In the genomic region with DNA sequence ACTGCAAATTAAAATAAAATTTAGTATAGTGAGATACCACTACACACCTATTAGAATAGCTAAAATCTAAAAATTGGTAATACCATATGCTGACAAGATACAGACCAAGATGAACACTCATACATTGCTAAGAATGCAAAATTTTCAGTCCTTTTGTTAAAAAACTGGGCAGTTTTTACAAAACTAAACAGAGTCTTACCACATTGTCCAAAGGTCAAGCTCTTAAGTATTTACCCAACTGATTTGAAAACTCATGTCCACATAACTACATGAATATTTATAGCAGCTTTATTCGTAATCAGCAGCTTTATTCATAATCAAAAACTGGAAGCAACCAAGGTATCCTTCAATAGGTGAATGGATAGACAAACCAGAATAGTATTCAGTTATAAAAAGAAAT, we compare ENCODE assay signal across 23 cellular contexts. TPM values are rescaled to one million over a fixed set of nuclear protein-coding genes. Genes with fewer than 3 reads are reported as not detected.
DNase-seq lines count a peak whose midpoint lies in the region; ATAC-seq, FAIRE-seq and TF ChIP-seq lines count a peak whose summit lies in the region.
"Had no signal": no experiment of that assay in that cellular context is flagged by ENCODE, and none has a peak within 500 bp of the region (broad histone marks: within the 10 kb centered on the region; RNA-seq: fewer than 3 reads in every experiment).

No MANE protein-coding gene starts in this region.

- peaks cover 86% of the 10 kb centered on the region for H3K36me3 Mint-ChIP-seq in CD4-positive, alpha-beta T cell (ENCODE audit: low read depth)

- H3K4me1 ChIP-seq in HepG2 (ENCODE audit: insufficient read depth, low read length) (peaks cover 21% of the 10 kb centered on the region), pancreas (peaks cover 0 to 4% (median 0%) of the 10 kb centered on the region in 3 donors), mesendoderm (ENCODE audit: control insufficient read depth, low read depth, low read length) (no peaks in the 10 kb centered on the region)
- H3K4me1 ChIP-seq: BE2C; BLaER1 treated with 17β-estradiol and CSF1 and Interleukin-3, amounts not matched to agents 10 nM and 100 nM; HAP-1 had no signal

- H3K27me3 Mint-ChIP-seq in CD4-positive, alpha-beta T cell: no peaks in the 10 kb centered on the region
- H3K27me3 Mint-ChIP-seq: CD4-positive, alpha-beta memory T cell had no signal

- POLR2A ChIA-PET in HepG2 (lab: Yijun Ruan, JAX): interaction anchor here (1.5 to 3.1 kb wide), 4 partner anchors 10 to 108 kb away, joined by 5 to 15 read pairs (median 10); a partner anchor contains a TSS
- POLR2A ChIA-PET in CD4-positive, alpha-beta T cell (lab: Charles Lee): interaction anchor here (3.7 kb wide), 1 partner anchor 30 kb away, joined by 21 read pairs; a partner anchor contains a TSS

- no peak overlapping the region for H4K8ac ChIP-seq in mesendoderm (ENCODE audit: low read depth, low read length)

- no peak overlapping the region for H2AK5ac ChIP-seq in mesendoderm (ENCODE audit: low read length)

- H2AFZ ChIP-seq in HepG2 (ENCODE audit: low read length): no peak overlapping the region
- H2AFZ ChIP-seq: GM23338 had no signal

- no peak overlapping the region for H3K4me3 Mint-ChIP-seq in CD4-positive, alpha-beta T cell
- H3K4me3 Mint-ChIP-seq: CD14-positive monocyte; CD4-positive, alpha-beta memory T cell; GM23338; HFFc6 had no signal

- TF ChIP-seq EP300 in HepG2 (IDR thresholded peaks at IDR 0.05; ENCODE audit: low read depth in 2 of 2, low read length in 2 of 2): no peak
- TF ChIP-seq EP300 in HepG2 (CRISPR knock-in tag; IDR thresholded peaks at IDR 0.05; ENCODE audit: borderline replicate concordance): no peak

- no peaks in the 10 kb centered on the region for H4K20me1 ChIP-seq in HepG2 (ENCODE audit: insufficient read depth, low read length)
- H4K20me1 ChIP-seq: BLaER1 treated with 17β-estradiol and CSF1 and Interleukin-3, amounts not matched to agents 10 nM and 100 nM had no signal

- no peak overlapping the region for H3K27ac Mint-ChIP-seq in CD4-positive, alpha-beta T cell
- H3K27ac Mint-ChIP-seq: CD14-positive monocyte, GM23338, HFFc6 had no signal

- no peaks in the 10 kb centered on the region for H3K79me1 ChIP-seq in mesendoderm (ENCODE audit: low read length)

- H3K27me3 ChIP-seq in HepG2 (ENCODE audit: control insufficient read depth in 1 of 2, insufficient read depth in 2 of 2, low read length in 2 of 2) (no peaks in the 10 kb centered on the region), pancreas (no peaks in the 10 kb centered on the region), mesendoderm (ENCODE audit: insufficient read depth, low read length, poor library complexity) (no peaks in the 10 kb centered on the region)
- no peaks in the 10 kb centered on the region for H3K27me3 ChIP-seq in CD4-positive, alpha-beta T cell (ENCODE audit: control insufficient read depth, insufficient read depth, low read length)
- H3K27me3 ChIP-seq: BE2C; BLaER1 treated with 17β-estradiol and CSF1 and Interleukin-3, amounts not matched to agents 10 nM and 100 nM had no signal

- no peak overlapping the region for H2BK5ac ChIP-seq in mesendoderm (ENCODE audit: low read length)

- ATAC-seq in HepG2 (peak; percentile 41; the same call in 2 of the 3 replicates), pancreas (no peak)
- no peak for ATAC-seq in CD4-positive, alpha-beta T cell (ENCODE audit: poor library complexity)
- ATAC-seq: GM23338 had no signal

- no peak overlapping the region for H3K4ac ChIP-seq in mesendoderm (ENCODE audit: low read depth, low read length)

- H3K9me3 ChIP-seq in HepG2 (ENCODE audit: low read length) (no peaks in the 10 kb centered on the region), pancreas (no peaks in the 10 kb centered on the region)
- no peaks in the 10 kb centered on the region for H3K9me3 ChIP-seq in CD4-positive, alpha-beta T cell (ENCODE audit: control insufficient read depth, low read length)
- H3K9me3 ChIP-seq: BE2C; BLaER1 treated with 17β-estradiol and CSF1 and Interleukin-3, amounts not matched to agents 10 nM and 100 nM; HAP-1 had no signal

- no peak for TF ChIP-seq RAD21 in HepG2 (CRISPR knock-in tag; IDR thresholded peaks at IDR 0.05)

- intact Hi-C loops in HepG2 (cut with micrococcal nuclease; ENCODE audit: unreplicated experiment) (no loop called here), pancreas (cut with DNase I) (no loop called here)
- intact Hi-C loops in CD4-positive, alpha-beta T cell (cut with DNase I, micrococcal nuclease): no loop called here

- FAIRE-seq in HepG2 (lab: Jason Lieb, UNC) (no peak), pancreas (lab: Jason Lieb, UNC) (peak; percentile 32)
- FAIRE-seq: A204.1, GM12891, GM18507 had no signal

- CTCF ChIA-PET in HepG2 (lab: Yijun Ruan, JAX; ENCODE audit: low intra/inter-chr PET ratio, low total read pairs): no interaction called here
- CTCF ChIA-PET in CD4-positive, alpha-beta T cell (lab: Charles Lee): no interaction called here

- H3K4me3 ChIP-seq in HepG2 (replicated peaks in 1 of 3; ENCODE audit: insufficient read depth in 1 of 3, low read depth in 2 of 3, low read length in 3 of 3) (no peak overlapping the region), pancreas (no peak overlapping the region), mesendoderm (ENCODE audit: low read length) (no peak overlapping the region)
- H3K4me3 ChIP-seq: BLaER1 treated with 17β-estradiol and CSF1 and Interleukin-3, amounts not matched to agents 10 nM and 100 nM; GM23338; HAP-1 had no signal

- no peaks in the 10 kb centered on the region for H3K4me1 Mint-ChIP-seq in CD4-positive, alpha-beta T cell (ENCODE audit: low read depth)
- H3K4me1 Mint-ChIP-seq: CD14-positive monocyte; CD4-positive, alpha-beta memory T cell; GM23338 had no signal

- DNase-seq in DMS53 (lab: John Stamatoyannopoulos, UW) (peak; percentile 8), DMS53 treated with DMSO at 0.1 percent for 48 hours (lab: John Stamatoyannopoulos, UW; ENCODE audit: unreplicated experiment) (no peak), HepG2 (ENCODE audit: low spot score) (peak; percentile 30), pancreas (no peak), mesendoderm (no peak)
- DNase-seq in CD4-positive, alpha-beta T cell: no peak
- DNase-seq: ACHN; AML-193; BE2C; CD4-positive, alpha-beta memory T cell; COR-L47; DMS153; DMS79 treated with DMSO at 0.1 percent for 48 hours; GF-D8; HFFc6 had no signal

- H3K27ac ChIP-seq in HepG2 (ENCODE audit: extremely low read length, insufficient read depth, low read length) (no peak overlapping the region), pancreas (no peak overlapping the region), mesendoderm (ENCODE audit: low read depth, low read length) (no peak overlapping the region)
- no peak overlapping the region for H3K27ac ChIP-seq in CD4-positive, alpha-beta T cell (ENCODE audit: low read depth, low read length)
- H3K27ac ChIP-seq: 22Rv1; BLaER1 treated with 17β-estradiol and CSF1 and Interleukin-3, amounts not matched to agents 10 nM and 100 nM had no signal

- no peak overlapping the region for H4K5ac ChIP-seq in mesendoderm (ENCODE audit: low read length)

- no peak overlapping the region for H2BK120ac ChIP-seq in mesendoderm (ENCODE audit: low read depth, low read length)

- TF ChIP-seq POLR2A in HepG2 (IDR thresholded peaks at IDR 0.05; ENCODE audit: insufficient read depth in 1 of 2, low read depth in 2 of 2, low read length in 2 of 2): no peak

- WGBS in HepG2 (ENCODE audit: low lambda C conversion rate): 92% methylated on average over 1 of the region's 1 CpG
- WGBS in pancreas, 2 donors: 41 to 48% methylated on average over 1 of the region's 1 CpG
- WGBS in mesendoderm (ENCODE audit: extremely low coverage, insufficient coverage, low lambda C conversion rate): no CpG with 5 or more reads among the region's 1 CpG

- H3K9me3 Mint-ChIP-seq in CD4-positive, alpha-beta T cell: no peaks in the 10 kb centered on the region
- H3K9me3 Mint-ChIP-seq: CD14-positive monocyte; CD4-positive, alpha-beta memory T cell; GM23338; HFFc6 had no signal

- BruUV-seq in HepG2 (replicated peaks; lab: Mats Ljungman, UMichigan): TSS peak; percentile 19

- H3K4me2 ChIP-seq in HepG2 (ENCODE audit: low read depth, low read length): no peak overlapping the region
- H3K4me2 ChIP-seq in mesendoderm (ENCODE audit: low read length): no peak overlapping the region
- H3K4me2 ChIP-seq: BLaER1 treated with 17β-estradiol and CSF1 and Interleukin-3, amounts not matched to agents 10 nM and 100 nM; GM23338 had no signal

- H3K36me3 ChIP-seq in HepG2 (replicated peaks in 1 of 2; ENCODE audit: control insufficient read depth in 1 of 2, insufficient read depth in 2 of 2, low read length in 2 of 2) (peaks cover 16 to 60% of the 10 kb centered on the region in 2 experiments), pancreas (peaks cover 0 to 52% (median 0%) of the 10 kb centered on the region in 3 donors), mesendoderm (ENCODE audit: control insufficient read depth, insufficient read depth, low read length) (peaks cover 4% of the 10 kb centered on the region)

- H3K9ac ChIP-seq in HepG2 (ENCODE audit: insufficient read depth, low read depth, low read length) (no peak overlapping the region), mesendoderm (ENCODE audit: low read length) (no peak overlapping the region)
- H3K9ac ChIP-seq: BLaER1 treated with 17β-estradiol and CSF1 and Interleukin-3, amounts not matched to agents 10 nM and 100 nM had no signal

- no peak overlapping the region for H3K56ac ChIP-seq in mesendoderm (ENCODE audit: low read length)

- no peaks in the 10 kb centered on the region for H3K79me2 ChIP-seq in HepG2 (ENCODE audit: insufficient read depth, low read length)
- no peaks in the 10 kb centered on the region for H3K79me2 ChIP-seq in mesendoderm (ENCODE audit: control insufficient read depth, insufficient read depth, low read length)

- in situ Hi-C loops in HepG2 (cut with HindIII; ENCODE audit: extremely low pct_ligation_motif_present, low pct_unique_long_range_greater_than_20kb): no loop called here

- H3K18ac ChIP-seq in mesendoderm (ENCODE audit: low read length): no peak overlapping the region

- TF ChIP-seq CTCF in HepG2 (CRISPR knock-in tag; IDR thresholded peaks at IDR 0.05) (no peak), pancreas (IDR thresholded peaks at IDR 0.05) (no peak)
- no peak for TF ChIP-seq CTCF in CD4-positive, alpha-beta T cell (IDR thresholded peaks at IDR 0.05)

- H2BK15ac ChIP-seq in mesendoderm (replicated peaks; ENCODE audit: low read depth): no peak overlapping the region

- no peak overlapping the region for H3K23ac ChIP-seq in mesendoderm (ENCODE audit: low read length)

RNA-seq across cellular contexts. Expression of a gene that starts 10.0 kb away (rescaled TPM):
- total RNA-seq in HepG2 (2016; rRNA removed; fragmentation: Illumina TruSeq; extraction: Trizol): 25.5 and 31.2 TPM in 2 replicates
- total RNA-seq in HepG2 (2016; cell fraction: cytosol; rRNA removed; fragmentation: Illumina TruSeq; extraction: Trizol; ENCODE audit: low read depth): 6.2 and 6.3 TPM in 2 replicates
- total RNA-seq in HepG2 (2016; cell fraction: insoluble cytoplasmic fraction; rRNA removed; fragmentation: Illumina TruSeq; extraction: Trizol): 24.6 and 30.9 TPM in 2 replicates
- total RNA-seq in HepG2 (2016; cell fraction: membrane; rRNA removed; fragmentation: Illumina TruSeq; extraction: Trizol): 13.7 and 18.3 TPM in 2 replicates
- 16.4 and 21.9 TPM in 2 replicates for total RNA-seq in HepG2 (2016; cell fraction: nucleus; rRNA removed; fragmentation: Illumina TruSeq; extraction: Trizol)
- 11.7 and 12.8 TPM in 2 replicates for polyA plus RNA-seq in HepG2 (2011; rRNA removed)
- polyA plus RNA-seq in HepG2 (2011; cell fraction: cytosol; rRNA removed): 5.5 and 6.9 TPM in 2 replicates
- 4.7 and 5.7 TPM in 2 replicates for polyA plus RNA-seq in HepG2 (2011; cell fraction: nucleus; rRNA removed)
- 9.8 and 11.6 TPM in 2 replicates for polyA plus RNA-seq in HepG2 (2012)
- polyA plus RNA-seq in HepG2 (2016; cell fraction: cytosol; fragmentation: Illumina TruSeq; extraction: Trizol; ENCODE audit: low read depth): 2.6 and 3.7 TPM in 2 replicates
- 29.7 and 32.2 TPM in 2 replicates for polyA plus RNA-seq in HepG2 (2016; cell fraction: insoluble cytoplasmic fraction; fragmentation: Illumina TruSeq; extraction: Trizol; ENCODE audit: low read depth)
- polyA plus RNA-seq in HepG2 (2016; cell fraction: membrane; fragmentation: Illumina TruSeq; extraction: Trizol; ENCODE audit: low read depth): 8.1 TPM in 2 replicates
- 26.5 and 28.9 TPM in 2 replicates for polyA plus RNA-seq in HepG2 (2016; cell fraction: nucleus; fragmentation: Illumina TruSeq; extraction: Trizol; ENCODE audit: insufficient read depth, low read depth)
- 4.4 and 5.3 TPM in 2 replicates for polyA minus RNA-seq in HepG2 (2011; rRNA and poly(A)+ RNA removed; ENCODE audit: low replicate concordance)
- 11.0 and 14.2 TPM in 2 replicates for polyA minus RNA-seq in HepG2 (2011; cell fraction: cytosol; rRNA and poly(A)+ RNA removed)
- polyA minus RNA-seq in HepG2 (2011; cell fraction: nucleus; rRNA and poly(A)+ RNA removed): 24.6 and 26.0 TPM in 2 replicates
- 1 to 10 TPM; 3.3 to 4.8 (median 3.8) TPM for total RNA-seq in pancreas
- 1 to 10 TPM; 4.4 to 8.6 TPM for polyA plus RNA-seq in pancreas
- 14.1 TPM for polyA plus RNA-seq in mesendoderm (2013, experiment 1 of 2)
- 14.9 TPM for polyA plus RNA-seq in mesendoderm (2013, experiment 2 of 2)
- 1 to 10 TPM; 7.9 to 8.8 TPM for total RNA-seq in CD4-positive, alpha-beta T cell

RNA-seq across cellular contexts. Expression of a gene that starts 10.4 kb away (rescaled TPM):
- total RNA-seq in HepG2 (2016; rRNA removed; fragmentation: Illumina TruSeq; extraction: Trizol) (1.4 and 1.6 TPM in 2 replicates), pancreas (1 to 10 TPM in 2 of 6 donors, under 1 TPM in 4; 0.73 to 1.8 (median 0.95) TPM)
- total RNA-seq in HepG2 (2016; cell fraction: cytosol; rRNA removed; fragmentation: Illumina TruSeq; extraction: Trizol; ENCODE audit: low read depth): 0.81 and 0.88 TPM in 2 replicates
- total RNA-seq in HepG2 (2016; cell fraction: insoluble cytoplasmic fraction; rRNA removed; fragmentation: Illumina TruSeq; extraction: Trizol): 0.91 and 1.3 TPM in 2 replicates
- total RNA-seq in HepG2 (2016; cell fraction: membrane; rRNA removed; fragmentation: Illumina TruSeq; extraction: Trizol): 1.0 and 1.4 TPM in 2 replicates
- 2.1 and 2.3 TPM in 2 replicates for total RNA-seq in HepG2 (2016; cell fraction: nucleus; rRNA removed; fragmentation: Illumina TruSeq; extraction: Trizol)
- polyA plus RNA-seq in HepG2 (2011; rRNA removed) (2.6 and 3.2 TPM in 2 replicates), pancreas (1 to 10 TPM; 2.4 to 3.6 TPM)
- 0.97 and 1.4 TPM in 2 replicates for polyA plus RNA-seq in HepG2 (2011; cell fraction: cytosol; rRNA removed)
- polyA plus RNA-seq in HepG2 (2011; cell fraction: nucleus; rRNA removed): 3.2 and 3.4 TPM in 2 replicates
- 1.1 and 1.3 TPM in 2 replicates for polyA plus RNA-seq in HepG2 (2012)
- 0.29 and 0.33 TPM in 2 replicates for polyA plus RNA-seq in HepG2 (2016; cell fraction: cytosol; fragmentation: Illumina TruSeq; extraction: Trizol; ENCODE audit: low read depth)
- polyA plus RNA-seq in HepG2 (2016; cell fraction: insoluble cytoplasmic fraction; fragmentation: Illumina TruSeq; extraction: Trizol; ENCODE audit: low read depth): 1.4 TPM in 2 replicates
- 0.38 and 0.62 TPM in 2 replicates for polyA plus RNA-seq in HepG2 (2016; cell fraction: membrane; fragmentation: Illumina TruSeq; extraction: Trizol; ENCODE audit: low read depth)
- polyA plus RNA-seq in HepG2 (2016; cell fraction: nucleus; fragmentation: Illumina TruSeq; extraction: Trizol; ENCODE audit: insufficient read depth, low read depth): 4.4 and 4.5 TPM in 2 replicates
- 1.3 and 1.4 TPM in 2 replicates for polyA minus RNA-seq in HepG2 (2011; rRNA and poly(A)+ RNA removed; ENCODE audit: low replicate concordance)
- 0.53 and 0.79 TPM in 2 replicates for polyA minus RNA-seq in HepG2 (2011; cell fraction: cytosol; rRNA and poly(A)+ RNA removed)
- 2.4 and 2.5 TPM in 2 replicates for polyA minus RNA-seq in HepG2 (2011; cell fraction: nucleus; rRNA and poly(A)+ RNA removed)
- polyA plus RNA-seq in mesendoderm (2013, experiment 1 of 2): 7.1 TPM
- 7.7 TPM for polyA plus RNA-seq in mesendoderm (2013, experiment 2 of 2)
- total RNA-seq in CD4-positive, alpha-beta T cell: 1 to 10 TPM; 1.8 to 1.9 TPM

RNA-seq across cellular contexts. Expression of a gene that starts 19.8 kb away (rescaled TPM):
- total RNA-seq in HepG2 (2016; rRNA removed; fragmentation: Illumina TruSeq; extraction: Trizol) (56.3 and 99.5 TPM in 2 replicates), pancreas (1 to 10 TPM; 3.9 to 7.3 (median 6.3) TPM)
- total RNA-seq in HepG2 (2016; cell fraction: cytosol; rRNA removed; fragmentation: Illumina TruSeq; extraction: Trizol; ENCODE audit: low read depth): 4.3 TPM in 2 replicates
- 52.6 and 105 TPM in 2 replicates for total RNA-seq in HepG2 (2016; cell fraction: insoluble cytoplasmic fraction; rRNA removed; fragmentation: Illumina TruSeq; extraction: Trizol)
- 23.9 and 26.8 TPM in 2 replicates for total RNA-seq in HepG2 (2016; cell fraction: membrane; rRNA removed; fragmentation: Illumina TruSeq; extraction: Trizol)
- 26.3 and 26.5 TPM in 2 replicates for total RNA-seq in HepG2 (2016; cell fraction: nucleus; rRNA removed; fragmentation: Illumina TruSeq; extraction: Trizol)
- polyA plus RNA-seq in HepG2 (2011; rRNA removed) (25.1 and 28.0 TPM in 2 replicates), pancreas (1 to 10 TPM; 2.1 to 4.5 TPM)
- 17.8 and 25.8 TPM in 2 replicates for polyA plus RNA-seq in HepG2 (2011; cell fraction: cytosol; rRNA removed)
- polyA plus RNA-seq in HepG2 (2011; cell fraction: nucleus; rRNA removed): 13.7 and 16.4 TPM in 2 replicates
- polyA plus RNA-seq in HepG2 (2012): 18.0 and 29.4 TPM in 2 replicates
- 4.5 and 4.7 TPM in 2 replicates for polyA plus RNA-seq in HepG2 (2016; cell fraction: cytosol; fragmentation: Illumina TruSeq; extraction: Trizol; ENCODE audit: low read depth)
- polyA plus RNA-seq in HepG2 (2016; cell fraction: insoluble cytoplasmic fraction; fragmentation: Illumina TruSeq; extraction: Trizol; ENCODE audit: low read depth): 96.0 and 96.1 TPM in 2 replicates
- 15.2 and 19.7 TPM in 2 replicates for polyA plus RNA-seq in HepG2 (2016; cell fraction: membrane; fragmentation: Illumina TruSeq; extraction: Trizol; ENCODE audit: low read depth)
- 36.9 and 41.4 TPM in 2 replicates for polyA plus RNA-seq in HepG2 (2016; cell fraction: nucleus; fragmentation: Illumina TruSeq; extraction: Trizol; ENCODE audit: insufficient read depth, low read depth)
- polyA minus RNA-seq in HepG2 (2011; rRNA and poly(A)+ RNA removed; ENCODE audit: low replicate concordance): 22.8 and 31.7 TPM in 2 replicates
- polyA minus RNA-seq in HepG2 (2011; cell fraction: cytosol; rRNA and poly(A)+ RNA removed): 26.3 and 28.9 TPM in 2 replicates
- polyA minus RNA-seq in HepG2 (2011; cell fraction: nucleus; rRNA and poly(A)+ RNA removed): 20.0 and 29.1 TPM in 2 replicates
- 8.6 TPM for polyA plus RNA-seq in mesendoderm (2013, experiment 1 of 2)
- 9.3 TPM for polyA plus RNA-seq in mesendoderm (2013, experiment 2 of 2)
- 1 to 10 TPM; 1.6 to 2.1 TPM for total RNA-seq in CD4-positive, alpha-beta T cell

RNA-seq across cellular contexts. Expression of a gene that starts 30.5 kb away (rescaled TPM):
- total RNA-seq in HepG2 (2016; rRNA removed; fragmentation: Illumina TruSeq; extraction: Trizol): 120 and 178 TPM in 2 replicates
- 23.7 and 30.1 TPM in 2 replicates for total RNA-seq in HepG2 (2016; cell fraction: cytosol; rRNA removed; fragmentation: Illumina TruSeq; extraction: Trizol; ENCODE audit: low read depth)
- total RNA-seq in HepG2 (2016; cell fraction: insoluble cytoplasmic fraction; rRNA removed; fragmentation: Illumina TruSeq; extraction: Trizol): 116 and 173 TPM in 2 replicates
- total RNA-seq in HepG2 (2016; cell fraction: membrane; rRNA removed; fragmentation: Illumina TruSeq; extraction: Trizol): 36.5 and 38.6 TPM in 2 replicates
- total RNA-seq in HepG2 (2016; cell fraction: nucleus; rRNA removed; fragmentation: Illumina TruSeq; extraction: Trizol): 68.1 and 72.2 TPM in 2 replicates
- 105 and 114 TPM in 2 replicates for polyA plus RNA-seq in HepG2 (2011; rRNA removed)
- 96.7 and 107 TPM in 2 replicates for polyA plus RNA-seq in HepG2 (2011; cell fraction: cytosol; rRNA removed)
- 46.9 and 60.2 TPM in 2 replicates for polyA plus RNA-seq in HepG2 (2011; cell fraction: nucleus; rRNA removed)
- 64.6 and 76.1 TPM in 2 replicates for polyA plus RNA-seq in HepG2 (2012)
- 5.2 and 5.6 TPM in 2 replicates for polyA plus RNA-seq in HepG2 (2016; cell fraction: cytosol; fragmentation: Illumina TruSeq; extraction: Trizol; ENCODE audit: low read depth)
- 150 and 160 TPM in 2 replicates for polyA plus RNA-seq in HepG2 (2016; cell fraction: insoluble cytoplasmic fraction; fragmentation: Illumina TruSeq; extraction: Trizol; ENCODE audit: low read depth)
- polyA plus RNA-seq in HepG2 (2016; cell fraction: membrane; fragmentation: Illumina TruSeq; extraction: Trizol; ENCODE audit: low read depth): 14.5 TPM in 2 replicates
- polyA plus RNA-seq in HepG2 (2016; cell fraction: nucleus; fragmentation: Illumina TruSeq; extraction: Trizol; ENCODE audit: insufficient read depth, low read depth): 69.1 and 76.6 TPM in 2 replicates
- 85.8 and 156 TPM in 2 replicates for polyA minus RNA-seq in HepG2 (2011; rRNA and poly(A)+ RNA removed; ENCODE audit: low replicate concordance)
- polyA minus RNA-seq in HepG2 (2011; cell fraction: cytosol; rRNA and poly(A)+ RNA removed): 66.9 and 68.1 TPM in 2 replicates
- 79.2 and 99.8 TPM in 2 replicates for polyA minus RNA-seq in HepG2 (2011; cell fraction: nucleus; rRNA and poly(A)+ RNA removed)
- 10 to 100 TPM; 39.3 to 55.8 (median 47.7) TPM for total RNA-seq in pancreas
- 10 to 100 TPM; 10.1 to 23.9 TPM for polyA plus RNA-seq in pancreas
- 38.6 TPM for polyA plus RNA-seq in mesendoderm (2013, experiment 1 of 2)
- polyA plus RNA-seq in mesendoderm (2013, experiment 2 of 2): 39.5 TPM
- total RNA-seq in CD4-positive, alpha-beta T cell: 10 to 100 TPM; 29.2 to 32.8 TPM

Comparison
In these comparisons a context has a peak if more than half of its experiments do, and no peak if none do; other contexts are left out.
1. DNase-seq: peak in DMS53 (single experiment) and HepG2 (single experiment); none in DMS53 treated with DMSO at 0.1 percent for 48 hours (single experiment), pancreas (0 of 6), mesendoderm (single experiment) and CD4-positive, alpha-beta T cell (0 of 10).